27 cellular contexts compared by ENCODE assay signal in the genomic region with DNA sequence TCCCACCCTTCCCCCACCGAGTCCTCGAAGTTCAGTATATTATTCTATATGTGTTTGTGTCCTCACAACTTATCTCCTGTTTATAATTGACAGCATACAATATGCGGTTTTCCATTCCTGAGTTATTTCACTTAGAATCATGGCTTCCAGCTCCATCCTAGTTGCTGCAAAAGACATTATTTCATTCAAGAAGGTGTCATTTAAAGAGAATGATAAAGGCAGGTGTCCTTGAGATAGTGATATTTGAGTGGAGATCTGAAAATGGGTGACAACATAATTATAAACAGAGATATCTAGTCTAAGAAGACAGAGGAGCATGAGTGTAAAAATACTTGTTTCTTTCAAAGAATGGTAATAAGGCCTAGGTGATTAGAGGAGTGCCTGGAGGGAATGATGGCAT.
A peak's percentile ranks its signal among the peaks of the same experiment; 100 is the strongest.
DNase-seq lines count a peak whose midpoint lies in the region; TF ChIP-seq lines count a peak whose summit lies in the region.
"Had no signal": no experiment of that assay in that cellular context is flagged by ENCODE, and none has a peak within 500 bp of the region (broad histone marks: within the 10 kb centered on the region; RNA-seq: fewer than 3 reads in every experiment).

No MANE protein-coding gene starts in this region.

- no peaks in the 10 kb centered on the region for H4K20me1 ChIP-seq in neural cell (ENCODE audit: insufficient read depth)
- H4K20me1 ChIP-seq: BLaER1; BLaER1 treated with 17β-estradiol and CSF1 and Interleukin-3, amounts not matched to agents 10 nM and 100 nM had no signal

- no peak for TF ChIP-seq CTCF in neural cell (IDR thresholded peaks at IDR 0.05; ENCODE audit: poor library complexity, severe bottlenecking)

- H3K9ac ChIP-seq in neural cell (ENCODE audit: low read length), result no peak overlapping the region
- H3K9ac ChIP-seq: BLaER1; BLaER1 treated with 17β-estradiol and CSF1 and Interleukin-3, amounts not matched to agents 10 nM and 100 nM had no signal

- no peak for TF ChIP-seq RAD21 in neural cell (conservative IDR thresholded peaks at IDR 0.05)

- no peaks in the 10 kb centered on the region for H3K9me3 ChIP-seq in neural cell (ENCODE audit: low read length)
- H3K9me3 ChIP-seq: Caco-2 had no signal

- H3F3A ChIP-seq in neural cell (ENCODE audit: insufficient read depth, low read length, poor library complexity, severe bottlenecking), result no peaks in the 10 kb centered on the region

- H3K4me2 ChIP-seq in neural cell (ENCODE audit: low read length), result no peak overlapping the region
- H3K4me2 ChIP-seq: A549; BLaER1; BLaER1 treated with 17β-estradiol and CSF1 and Interleukin-3, amounts not matched to agents 10 nM and 100 nM had no signal

- H2AFZ ChIP-seq in neural cell (ENCODE audit: low read depth, low read length), result no peak overlapping the region

- H3K36me3 ChIP-seq in neural cell (ENCODE audit: insufficient read depth, low read length), result no peaks in the 10 kb centered on the region
- H3K36me3 ChIP-seq: BE2C; BLaER1; BLaER1 treated with 17β-estradiol and CSF1 and Interleukin-3, amounts not matched to agents 10 nM and 100 nM had no signal

- H3K9me2 ChIP-seq in neural cell (ENCODE audit: insufficient read depth, low read length), result no peaks in the 10 kb centered on the region

- no peak overlapping the region for H3K4me3 ChIP-seq in neural cell (ENCODE audit: low read length)
- H3K4me3 ChIP-seq: A549; BLaER1; BLaER1 treated with 17β-estradiol and CSF1 and Interleukin-3, amounts not matched to agents 10 nM and 100 nM had no signal

- peak; percentile 95 for TF ChIP-seq EP300 in neural cell (conservative IDR thresholded peaks at IDR 0.05; ENCODE audit: poor library complexity, severe bottlenecking)

- no peaks in the 10 kb centered on the region for H3K79me2 ChIP-seq in neural cell (replicated peaks; ENCODE audit: insufficient read depth, low read length)

- H3K27me3 ChIP-seq in neural cell (ENCODE audit: insufficient read depth, low read depth, low read length), result no peaks in the 10 kb centered on the region
- H3K27me3 ChIP-seq: BE2C; BLaER1; BLaER1 treated with 17β-estradiol and CSF1 and Interleukin-3, amounts not matched to agents 10 nM and 100 nM had no signal

- DNase-seq in ureter (ENCODE audit: low spot score), result no peak
- DNase-seq: 8988T; ACHN; AML-193; BE2C; C1 segment of cervical spinal cord; Caco-2; Calu3; CD4-positive, alpha-beta memory T cell; CD4-positive, alpha-beta T cell; CD4-positive, CD25-positive, alpha-beta regulatory T cell; CD8-positive, alpha-beta memory T cell; CD8-positive, alpha-beta T cell; COR-L47; DMS 273 treated with DMSO at 0.1 percent for 48 hours; DMS153; DMS53; DMS79; DMS79 treated with DMSO at 0.1 percent for 48 hours; DND-41; EL had no signal

- H3K27ac ChIP-seq in neural cell (ENCODE audit: low read length), result peak overlapping the region; percentile 38
- H3K27ac ChIP-seq: 22Rv1; A549; BLaER1; BLaER1 treated with 17β-estradiol and CSF1 and Interleukin-3, amounts not matched to agents 10 nM and 100 nM; C4-2B had no signal

TF ChIP-seq in neural cell, 6 proteins besides CTCF, POLR2A, EP300 and RAD21:
- TF ChIP-seq, protein P1, sequence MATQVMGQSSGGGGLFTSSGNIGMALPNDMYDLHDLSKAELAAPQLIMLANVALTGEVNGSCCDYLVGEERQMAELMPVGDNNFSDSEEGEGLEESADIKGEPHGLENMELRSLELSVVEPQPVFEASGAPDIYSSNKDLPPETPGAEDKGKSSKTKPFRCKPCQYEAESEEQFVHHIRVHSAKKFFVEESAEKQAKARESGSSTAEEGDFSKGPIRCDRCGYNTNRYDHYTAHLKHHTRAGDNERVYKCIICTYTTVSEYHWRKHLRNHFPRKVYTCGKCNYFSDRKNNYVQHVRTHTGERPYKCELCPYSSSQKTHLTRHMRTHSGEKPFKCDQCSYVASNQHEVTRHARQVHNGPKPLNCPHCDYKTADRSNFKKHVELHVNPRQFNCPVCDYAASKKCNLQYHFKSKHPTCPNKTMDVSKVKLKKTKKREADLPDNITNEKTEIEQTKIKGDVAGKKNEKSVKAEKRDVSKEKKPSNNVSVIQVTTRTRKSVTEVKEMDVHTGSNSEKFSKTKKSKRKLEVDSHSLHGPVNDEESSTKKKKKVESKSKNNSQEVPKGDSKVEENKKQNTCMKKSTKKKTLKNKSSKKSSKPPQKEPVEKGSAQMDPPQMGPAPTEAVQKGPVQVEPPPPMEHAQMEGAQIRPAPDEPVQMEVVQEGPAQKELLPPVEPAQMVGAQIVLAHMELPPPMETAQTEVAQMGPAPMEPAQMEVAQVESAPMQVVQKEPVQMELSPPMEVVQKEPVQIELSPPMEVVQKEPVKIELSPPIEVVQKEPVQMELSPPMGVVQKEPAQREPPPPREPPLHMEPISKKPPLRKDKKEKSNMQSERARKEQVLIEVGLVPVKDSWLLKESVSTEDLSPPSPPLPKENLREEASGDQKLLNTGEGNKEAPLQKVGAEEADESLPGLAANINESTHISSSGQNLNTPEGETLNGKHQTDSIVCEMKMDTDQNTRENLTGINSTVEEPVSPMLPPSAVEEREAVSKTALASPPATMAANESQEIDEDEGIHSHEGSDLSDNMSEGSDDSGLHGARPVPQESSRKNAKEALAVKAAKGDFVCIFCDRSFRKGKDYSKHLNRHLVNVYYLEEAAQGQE (IDR thresholded peaks at IDR 0.05; ENCODE audit: borderline replicate concordance), result peak; percentile 68
- TF ChIP-seq SMC3 (conservative IDR thresholded peaks at IDR 0.05; ENCODE audit: poor library complexity) (no peak), TAF1 (IDR thresholded peaks at IDR 0.05; ENCODE audit: low read depth) (no peak), POLR2AphosphoS5 (IDR thresholded peaks at IDR 0.05) (peak; percentile 68), MXI1 (conservative IDR thresholded peaks at IDR 0.05; ENCODE audit: poor library complexity, severe bottlenecking) (no peak), EZH2 (IDR thresholded peaks at IDR 0.05; ENCODE audit: borderline replicate concordance, insufficient read depth, low read length, poor library complexity, severe bottlenecking) (no peak)
